In genomic region chr2:8148260-8148880, GRCh38 we compare ENCODE assay signal across 1 cellular context.
TF ChIP-seq lines count a peak whose summit lies in the region.

No MANE protein-coding gene starts in this region.

TF ChIP-seq in SK-N-SH, 30 proteins besides CTCF, POLR2A, EP300 and RAD21 (continued from another document):
- TF ChIP-seq ZBTB33 (IDR thresholded peaks at IDR 0.05; ENCODE audit: borderline replicate concordance, low read depth): peak; percentile 86; the same call in 1 of the 2 replicates
- TF ChIP-seq POLR2AphosphoS5 (IDR thresholded peaks at IDR 0.05; ENCODE audit: low read depth, low read length): peak; percentile 64; the same call in 1 of the 2 replicates
- TF ChIP-seq NFIC (IDR thresholded peaks at IDR 0.05; ENCODE audit: borderline replicate concordance): peak; percentile 97
- TF ChIP-seq TAF1 (IDR thresholded peaks at IDR 0.05; ENCODE audit: borderline replicate concordance, low read depth, low read length): 0 out of 2 replicates have a peak, but pooled peaks have one; percentile 11
- TF ChIP-seq NRF1 (IDR thresholded peaks at IDR 0.05; ENCODE audit: low read depth, low read length): no peak
- peak; percentile 89 for TF ChIP-seq MAX (IDR thresholded peaks at IDR 0.05; ENCODE audit: low read depth)
- 0 out of 2 replicates have a peak, but pooled peaks have one; percentile 15 for TF ChIP-seq SIN3A (IDR thresholded peaks at IDR 0.05; ENCODE audit: borderline replicate concordance, low read depth, low read length)
- TF ChIP-seq RCOR1 (IDR thresholded peaks at IDR 0.05; ENCODE audit: low read length): no peak
- peak; percentile 38; the same call in 1 of the 2 replicates for TF ChIP-seq GABPA (IDR thresholded peaks at IDR 0.05; ENCODE audit: low read depth)
- TF ChIP-seq JUND (IDR thresholded peaks at IDR 0.05): peak; percentile 97
- TF ChIP-seq REST (IDR thresholded peaks at IDR 0.05; ENCODE audit: low read depth, low read length): peak; percentile 36; the same call in 1 of the 2 replicates
- TF ChIP-seq PBX3 (IDR thresholded peaks at IDR 0.05): peak; percentile 87
- peak; percentile 82; the same call in 1 of the 2 replicates for TF ChIP-seq FOXM1 (IDR thresholded peaks at IDR 0.05; ENCODE audit: low read depth)
- no peak for TF ChIP-seq USF1 (IDR thresholded peaks at IDR 0.05; ENCODE audit: borderline replicate concordance, low read depth)
- no peak for TF ChIP-seq RFX5 (IDR thresholded peaks at IDR 0.05; ENCODE audit: low read length)
- no peak for TF ChIP-seq MXI1 (IDR thresholded peaks at IDR 0.05; ENCODE audit: low read depth, low read length)
- peak; percentile 67 for TF ChIP-seq ELF1 (IDR thresholded peaks at IDR 0.05)
- peak; percentile 95 for TF ChIP-seq TCF12 (IDR thresholded peaks at IDR 0.05)
- TF ChIP-seq GATA2 (CRISPR knock-in tag; IDR thresholded peaks at IDR 0.05): no peak
TF ChIP-seq in SK-N-SH: peak in this region for 17.
